Comparison of ENCODE assay signal across 8 cellular contexts in genomic region chr5:152349683-152350526, GRCh38. TPM values are rescaled to one million over a fixed set of nuclear protein-coding genes. Genes with fewer than 3 reads are reported as not detected.
DNase-seq lines count a peak whose midpoint lies in the region; ATAC-seq and TF ChIP-seq lines count a peak whose summit lies in the region.

No MANE protein-coding gene starts in this region.

- H3K4me2 ChIP-seq in Karpas-422 (ENCODE audit: low read depth, low read length, poor library complexity, severe bottlenecking): no peak overlapping the region

- H3K27ac ChIP-seq in Karpas-422 (ENCODE audit: low read length) (no peak overlapping the region), esophagus muscularis mucosa (replicated peaks in 1 of 4) (no peak overlapping the region)

- no peaks in the 10 kb centered on the region for H3K9me2 ChIP-seq in Karpas-422 (replicated peaks; ENCODE audit: insufficient read depth, low read length)

- TF ChIP-seq CTCF in esophagus muscularis mucosa (IDR thresholded peaks at IDR 0.05): peak; percentile 44 to 67 (median 50)

- no peak for TF ChIP-seq POLR2A in esophagus muscularis mucosa (IDR thresholded peaks at IDR 0.05; ENCODE audit: low read depth)

- H2AFZ ChIP-seq in Karpas-422 (ENCODE audit: low read length): no peak overlapping the region

- no peak overlapping the region for H3K4me3 Mint-ChIP-seq in activated T-cell treated with anti-CD3 and anti-CD28 coated beads, Interleukin-2, amount 50 U/mL, for 4 hours

- 45% methylated on average over 8 of the region's 8 CpGs for WGBS in esophagus muscularis mucosa

- H3K9me3 ChIP-seq in Karpas-422 (ENCODE audit: low read length): no peaks in the 10 kb centered on the region
- no peaks in the 10 kb centered on the region for H3K9me3 ChIP-seq in esophagus muscularis mucosa

- no peak overlapping the region for H3K4me3 ChIP-seq in Karpas-422 (ENCODE audit: low read length)
- no peak overlapping the region for H3K4me3 ChIP-seq in esophagus muscularis mucosa

- ATAC-seq in activated T-cell treated with anti-CD3 and anti-CD28 coated beads, Interleukin-2, amount 50 U/mL, for 4 hours: no peak
- peak; percentile 82 for ATAC-seq in GM21717 (IDR thresholded peaks at IDR 0.05; ENCODE audit: unreplicated experiment)

- no peaks in the 10 kb centered on the region for H3K4me1 ChIP-seq in Karpas-422 (ENCODE audit: low read length)
- H3K4me1 ChIP-seq in esophagus muscularis mucosa: no peaks in the 10 kb centered on the region

- H3K79me2 ChIP-seq in Karpas-422 (ENCODE audit: low read length): no peaks in the 10 kb centered on the region

- no peaks in the 10 kb centered on the region for H3K36me3 ChIP-seq in Karpas-422 (ENCODE audit: insufficient read depth, low read length)
- H3K36me3 ChIP-seq in esophagus muscularis mucosa: no peaks in the 10 kb centered on the region

- H4K20me1 ChIP-seq in Karpas-422 (ENCODE audit: insufficient read depth, low read depth, low read length): no peaks in the 10 kb centered on the region

- no peak for TF ChIP-seq EP300 in esophagus muscularis mucosa (IDR thresholded peaks at IDR 0.05)

- no peak overlapping the region for H3K9ac ChIP-seq in Karpas-422 (ENCODE audit: low read length)

- H3K27me3 ChIP-seq in Karpas-422 (ENCODE audit: low read length) (no peaks in the 10 kb centered on the region), esophagus muscularis mucosa (no peaks in the 10 kb centered on the region)

- no peaks in the 10 kb centered on the region for H3K4me1 Mint-ChIP-seq in activated T-cell treated with anti-CD3 and anti-CD28 coated beads, Interleukin-2, amount 50 U/mL, for 4 hours (ENCODE audit: low read depth)

- DNase-seq in activated T-cell treated with anti-CD3 and anti-CD28 coated beads for 24 hours (ENCODE audit: low read depth) (peak; percentile 2), Karpas-422 (peak; percentile 75), T-helper 9 cell (peak; percentile 2), esophagus muscularis mucosa (ENCODE audit: extremely low spot score) (no peak), nucleus accumbens (lab: John Stamatoyannopoulos, UW) (peak in 37 of 56 donors; percentile 1 to 67 (median 14)), amniotic stem cell (lab: John Stamatoyannopoulos, UW) (no peak)
- no peak for DNase-seq in activated T-cell treated with anti-CD3 and anti-CD28 coated beads, Interleukin-2, amount 50 U/mL, for 4 hours

- H3K9me3 Mint-ChIP-seq in activated T-cell treated with anti-CD3 and anti-CD28 coated beads, Interleukin-2, amount 50 U/mL, for 4 hours: no peaks in the 10 kb centered on the region

- intact Hi-C loops in esophagus muscularis mucosa (cut with DNase I): no loop called here

- H3K36me3 Mint-ChIP-seq in activated T-cell treated with anti-CD3 and anti-CD28 coated beads, Interleukin-2, amount 50 U/mL, for 4 hours (ENCODE audit: insufficient read depth): no peaks in the 10 kb centered on the region

- H3K27me3 Mint-ChIP-seq in activated T-cell treated with anti-CD3 and anti-CD28 coated beads, Interleukin-2, amount 50 U/mL, for 4 hours (ENCODE audit: low read depth): peaks cover 4% of the 10 kb centered on the region

RNA-seq across cellular contexts. Expression of gene NMUR2, which starts 55.2 kb away (rescaled TPM):
- not detected for total RNA-seq in activated T-cell treated with anti-CD3 and anti-CD28 coated beads, Interleukin-2, amount 50 U/mL, for 4 hours
- not detected in 2 replicates for total RNA-seq in Karpas-422 (2014; rRNA removed; shearing (Covaris generic); ENCODE audit: low replicate concordance)
- not detected for total RNA-seq in esophagus muscularis mucosa

Comparison
In these comparisons a context has a peak if more than half of its experiments do, and no peak if none do; other contexts are left out.
1. DNase-seq: peak in activated T-cell treated with anti-CD3 and anti-CD28 coated beads for 24 hours (single experiment), Karpas-422 (single experiment), T-helper 9 cell (single experiment) and nucleus accumbens (37 of 56); none in activated T-cell treated with anti-CD3 and anti-CD28 coated beads, Interleukin-2, amount 50 U/mL, for 4 hours (single experiment), esophagus muscularis mucosa (single experiment) and amniotic stem cell (single experiment).